ENCODE assay signal across 1 cellular context in genomic region chr6:27831434-27832081, GRCh38.
TF ChIP-seq lines count a peak whose summit lies in the region.

No MANE protein-coding gene starts in this region.

TF ChIP-seq in HepG2, 621 proteins besides CTCF, POLR2A, EP300 and RAD21 (continued from another document):
- peak; percentile 46; the same call in 1 of the 2 replicates for TF ChIP-seq MYC (CRISPR knock-in tag; IDR thresholded peaks at IDR 0.05; ENCODE audit: borderline replicate concordance)
- TF ChIP-seq KAT7 (CRISPR knock-in tag; IDR thresholded peaks at IDR 0.05; ENCODE audit: borderline replicate concordance): peak; percentile 87
- TF ChIP-seq MEIS2 (CRISPR knock-in tag; IDR thresholded peaks at IDR 0.05): peak; percentile 73; the same call in 1 of the 2 replicates
- TF ChIP-seq PHF8 (CRISPR knock-in tag; IDR thresholded peaks at IDR 0.05): peak; percentile 63
- peak; percentile 70; the same call in 1 of the 2 replicates for TF ChIP-seq HOXA5 (CRISPR knock-in tag; IDR thresholded peaks at IDR 0.05)
- TF ChIP-seq ZNF557 (CRISPR knock-in tag; IDR thresholded peaks at IDR 0.05): 0 out of 2 replicates have a peak, but pooled peaks have one; percentile 56
- TF ChIP-seq MIER2 (CRISPR knock-in tag; IDR thresholded peaks at IDR 0.05): 0 out of 2 replicates have a peak, but pooled peaks have one; percentile 14
